In genomic region chr2:182047544-182047943, GRCh38 we compare ENCODE assay signal across 1 cellular context.
TF ChIP-seq lines count a peak whose summit lies in the region.

No MANE protein-coding gene starts in this region.

TF ChIP-seq in HepG2, 621 proteins besides CTCF, POLR2A, EP300 and RAD21 (continued from another document):
- TF ChIP-seq ZNF484 (CRISPR knock-in tag; IDR thresholded peaks at IDR 0.05; ENCODE audit: borderline replicate concordance, low read depth) = no peak
